In genomic region chr2:197072533-197072932, GRCh38 we compare ENCODE assay signal across 20 cellular contexts.
DNase-seq lines count a peak whose midpoint lies in the region; ATAC-seq, FAIRE-seq and TF ChIP-seq lines count a peak whose summit lies in the region.
"Had no signal": no experiment of that assay in that cellular context is flagged by ENCODE, and none has a peak within 500 bp of the region (broad histone marks: within the 10 kb centered on the region; RNA-seq: fewer than 3 reads in every experiment).

No MANE protein-coding gene starts in this region.

- H3K36me3 ChIP-seq in testis (ENCODE audit: low read depth, missing control alignments) (no peaks in the 10 kb centered on the region), breast epithelium (no peaks in the 10 kb centered on the region)
- H3K36me3 ChIP-seq: MG63, uterus had no signal

- no peaks in the 10 kb centered on the region for H3K9me3 Mint-ChIP-seq in activated naive CD4-positive, alpha-beta T cell treated with anti-CD3 and anti-CD28 coated beads, Interleukin-2, amount 50 U/mL, for 24 hours
- H3K9me3 Mint-ChIP-seq in activated naive CD8-positive, alpha-beta T cell (ENCODE audit: low read depth), result peaks cover 7% of the 10 kb centered on the region

- no peaks in the 10 kb centered on the region for H3K27me3 Mint-ChIP-seq in activated naive CD4-positive, alpha-beta T cell treated with anti-CD3 and anti-CD28 coated beads, Interleukin-2, amount 50 U/mL, for 24 hours
- H3K27me3 Mint-ChIP-seq in activated naive CD8-positive, alpha-beta T cell, result no peaks in the 10 kb centered on the region
- H3K27me3 Mint-ChIP-seq: activated B cell treated with CpG ODN at 0.5 μM for 24 hours; stimulated activated memory B cell treated with anti-CD40 and anti-IgM and Interleukin-4, amounts not matched to agents 10 μg/mL and 1 μg/mL and 100 μg/mL, for 72 hours had no signal

- peak overlapping the region; percentile 95 for H3K27ac Mint-ChIP-seq in activated naive CD4-positive, alpha-beta T cell treated with anti-CD3 and anti-CD28 coated beads, Interleukin-2, amount 50 U/mL, for 24 hours
- peak overlapping the region; percentile 88 for H3K27ac Mint-ChIP-seq in activated naive CD8-positive, alpha-beta T cell

- no peak for ATAC-seq in HG03439 (IDR thresholded peaks at IDR 0.05; ENCODE audit: unreplicated experiment)
- ATAC-seq: psoas muscle; stimulated activated memory B cell treated with anti-CD40 and anti-IgM and Interleukin-4, amounts not matched to agents 10 μg/mL and 1 μg/mL and 100 μg/mL, for 72 hours had no signal

- no peak for TF ChIP-seq CTCF in testis (IDR thresholded peaks at IDR 0.05)
- no peak for TF ChIP-seq CTCF in breast epithelium (IDR thresholded peaks at IDR 0.05)
- TF ChIP-seq CTCF in GM13976 (IDR thresholded peaks at IDR 0.05; ENCODE audit: borderline replicate concordance, control extremely low read depth, extremely low read depth, insufficient read depth, missing control alignments), result no peak

- H3K9me3 ChIP-seq in testis, result no peaks in the 10 kb centered on the region
- H3K9me3 ChIP-seq in breast epithelium, result no peaks in the 10 kb centered on the region
- H3K9me3 ChIP-seq: esophagus muscularis mucosa, MG63, psoas muscle, uterus had no signal

- H3K27me3 ChIP-seq in testis (no peaks in the 10 kb centered on the region), breast epithelium (no peaks in the 10 kb centered on the region)
- H3K27me3 ChIP-seq: esophagus muscularis mucosa, MG63, uterus had no signal

- TF ChIP-seq POLR2A in testis (IDR thresholded peaks at IDR 0.05) (no peak), breast epithelium (IDR thresholded peaks at IDR 0.05) (no peak)

- H3K27ac ChIP-seq in testis, result no peak overlapping the region
- H3K27ac ChIP-seq in breast epithelium, result no peak overlapping the region
- H3K27ac ChIP-seq: psoas muscle, uterus had no signal

- H3K4me3 Mint-ChIP-seq in activated naive CD4-positive, alpha-beta T cell treated with anti-CD3 and anti-CD28 coated beads, Interleukin-2, amount 50 U/mL, for 24 hours, result peak overlapping the region; percentile 43
- no peak overlapping the region for H3K4me3 Mint-ChIP-seq in activated naive CD8-positive, alpha-beta T cell
- H3K4me3 Mint-ChIP-seq: activated B cell treated with CpG ODN at 0.5 μM for 24 hours; stimulated activated memory B cell treated with anti-CD40 and anti-IgM and Interleukin-4, amounts not matched to agents 10 μg/mL and 1 μg/mL and 100 μg/mL, for 72 hours had no signal

- H3K4me3 ChIP-seq in testis (no peak overlapping the region), breast epithelium (no peak overlapping the region)
- H3K4me3 ChIP-seq: esophagus muscularis mucosa, MG63, psoas muscle, uterus had no signal

- DNase-seq in activated naive CD4-positive, alpha-beta T cell treated with anti-CD3 and anti-CD28 coated beads, Interleukin-2, amount 50 U/mL, for 16 hours, result no peak
- no peak for DNase-seq in testis
- DNase-seq in breast epithelium (ENCODE audit: low spot score in 2 of 2), result no peak
- no peak for DNase-seq in GM13976 (ENCODE audit: low spot score)
- DNase-seq: activated B cell treated with CpG ODN at 0.5 μM for 24 hours, activated gamma-delta T cell treated with Interleukin-2 at 50 U/mL for 16 hours, COR-L47, glutamatergic neuron, mammary epithelial cell, MG63, NCI-H1694 treated with DMSO at 0.1 percent for 48 hours, NCI-H446 treated with DMSO at 0.1 percent for 48 hours, psoas muscle, uterus had no signal

- in situ Hi-C loops in GM13976 (cut with MboI; ENCODE audit: low sequenced_read_pairs, unreplicated experiment), result no loop called here

- intact Hi-C loops in testis (cut with DNase I; ENCODE audit: low total_unique reads), result no loop called here
- intact Hi-C loops in breast epithelium (cut with DNase I; ENCODE audit: low total_unique reads), result no loop called here

- peak; percentile 84 for FAIRE-seq in islet of Langerhans (lab: Jason Lieb, UNC)

- H3K4me1 ChIP-seq in testis, result peaks cover 11% of the 10 kb centered on the region
- H3K4me1 ChIP-seq in breast epithelium, result no peaks in the 10 kb centered on the region
- H3K4me1 ChIP-seq: psoas muscle, uterus had no signal

- 97% methylated on average over 3 of the region's 3 CpGs for WGBS in testis, 2 donors

- peaks cover 62% of the 10 kb centered on the region for H3K36me3 Mint-ChIP-seq in activated naive CD4-positive, alpha-beta T cell treated with anti-CD3 and anti-CD28 coated beads, Interleukin-2, amount 50 U/mL, for 24 hours
- peaks cover 57% of the 10 kb centered on the region for H3K36me3 Mint-ChIP-seq in activated naive CD8-positive, alpha-beta T cell

- peaks cover 62% of the 10 kb centered on the region for H3K4me1 Mint-ChIP-seq in activated naive CD4-positive, alpha-beta T cell treated with anti-CD3 and anti-CD28 coated beads, Interleukin-2, amount 50 U/mL, for 24 hours
- peaks cover 65% of the 10 kb centered on the region for H3K4me1 Mint-ChIP-seq in activated naive CD8-positive, alpha-beta T cell (ENCODE audit: low read depth)
